Comparison of ENCODE assay signal across 23 cellular contexts in genomic region chr19:2917275-2918184, GRCh38. TPM values are rescaled to one million over a fixed set of nuclear protein-coding genes. Genes with fewer than 3 reads are reported as not detected.
"Had no signal": no experiment of that assay in that cellular context is flagged by ENCODE, and none has a peak within 500 bp of the region (broad histone marks: within the 10 kb centered on the region; RNA-seq: fewer than 3 reads in every experiment).

No MANE protein-coding gene starts in this region.

- H3K36me3 ChIP-seq: ovary had no signal

- H3K27ac ChIP-seq: adrenal gland, ovary, spleen, upper lobe of left lung, WERI-Rb-1 had no signal

- H3K9me3 ChIP-seq: adrenal gland, ovary had no signal

- H3K4me1 ChIP-seq: adrenal gland, spleen, upper lobe of left lung had no signal

- H3K27me3 ChIP-seq: adrenal gland, ovary, spleen, upper lobe of left lung had no signal

- ATAC-seq: activated CD4-positive, alpha-beta T cell treated with anti-CD3 and anti-CD28 coated beads for 36 hours; activated CD8-positive, alpha-beta memory T cell treated with anti-CD3 and anti-CD28 coated beads, Interleukin-2, amount 10 ng/mL, durations not matched to agents 7 days and 5 days; esophagus mucosa; left lobe of liver; sciatic nerve; stimulated activated naive CD8-positive, alpha-beta T cell treated with anti-CD3 and anti-CD28 coated beads, Interleukin-15, amount 100 ng/mL, for 72 hours; T-helper 17 cell had no signal

- H3K4me3 ChIP-seq: adrenal gland, ovary, spleen, upper lobe of left lung had no signal

- DNase-seq: activated CD4-positive, alpha-beta memory T cell treated with anti-CD3 and anti-CD28 coated beads for 36 hours; activated CD4-positive, alpha-beta T cell treated with anti-CD3 and anti-CD28 coated beads for 36 hours; activated CD8-positive, alpha-beta memory T cell treated with anti-CD3 and anti-CD28 coated beads, Interleukin-2, amount 10 ng/mL, durations not matched to agents 7 days and 5 days; activated naive CD4-positive, alpha-beta T cell treated with anti-CD3 and anti-CD28 coated beads, Interleukin-2, amount 50 U/mL, for 16 hours; activated T-cell treated with anti-CD3 and anti-CD28 coated beads, Interleukin-2, amount 50 U/mL, for 1 hour; mammary epithelial cell; naive B cell; ovary; spleen; stimulated activated naive CD8-positive, alpha-beta T cell treated with anti-CD3 and anti-CD28 coated beads, Interleukin-15, amount 100 ng/mL, for 72 hours; T-helper 17 cell; upper lobe of left lung; WERI-Rb-1 had no signal

- FAIRE-seq: endometrium, islet of Langerhans had no signal

RNA-seq across cellular contexts. Expression of gene ZNF556, which starts 50.4 kb away (rescaled TPM):
- total RNA-seq: activated CD4-positive, alpha-beta memory T cell treated with anti-CD3 and anti-CD28 coated beads for 36 hours; activated CD4-positive, alpha-beta T cell treated with anti-CD3 and anti-CD28 coated beads for 36 hours; activated CD8-positive, alpha-beta memory T cell treated with anti-CD3 and anti-CD28 coated beads, Interleukin-2, amount 10 ng/mL, durations not matched to agents 7 days and 5 days; activated T-helper 2 cell treated with anti-CD3 and anti-CD28 coated beads, Interferon-gamma antibody, Interleukin-2, Interleukin-4, amounts not matched to agents 10 μg/mL and 5 μg/mL and 100 μg/mL, durations not matched to agents 14 hours and 24 hours and 36 hours; cardiac septum; left lobe of liver; mononuclear cell; pulmonary artery endothelial cell; T-helper 17 cell; upper lobe of left lung had no signal
- polyA plus RNA-seq: mammary epithelial cell had no signal

RNA-seq across cellular contexts. Expression of gene TLE6, which starts 59.8 kb away (rescaled TPM):
- total RNA-seq: mononuclear cell had no signal
